ENCODE assay signal across 14 cellular contexts in genomic region chr11:119091083-119091650, GRCh38. TPM values are rescaled to one million over a fixed set of nuclear protein-coding genes. Genes with fewer than 3 reads are reported as not detected.
A peak's percentile ranks its signal among the peaks of the same experiment; 100 is the strongest.
DNase-seq lines count a peak whose midpoint lies in the region; ATAC-seq, FAIRE-seq and TF ChIP-seq lines count a peak whose summit lies in the region.
"Had no signal": no experiment of that assay in that cellular context is flagged by ENCODE, and none has a peak within 500 bp of the region (broad histone marks: within the 10 kb centered on the region; RNA-seq: fewer than 3 reads in every experiment).

No MANE protein-coding gene starts in this region.

- H4K20me1 ChIP-seq in SK-N-SH (ENCODE audit: insufficient read depth), result peaks cover 31% of the 10 kb centered on the region

- peak overlapping the region; percentile 52 for H3K27ac Mint-ChIP-seq in glutamatergic neuron (ENCODE audit: unreplicated experiment)

- POLR2A ChIA-PET in SK-N-SH (lab: Yijun Ruan, JAX), result no interaction called here

- H3K9me2 ChIP-seq in SK-N-SH, result no peaks in the 10 kb centered on the region

- DNase-seq in SK-N-SH, result no peak
- peak; percentile 42 for DNase-seq in NCI-H69 (lab: John Stamatoyannopoulos, UW)
- no peak for DNase-seq in glutamatergic neuron
- DNase-seq in small intestine, result no peak
- DNase-seq in hepatic stellate cell (ENCODE audit: low spot score), result no peak
- DNase-seq: effector memory CD8-positive, alpha-beta T cell; left colon; NCI-H2171 treated with DMSO at 0.1 percent for 48 hours; transverse colon had no signal

- H3K27me3 ChIP-seq in SK-N-SH (ENCODE audit: insufficient read depth), result no peaks in the 10 kb centered on the region
- no peaks in the 10 kb centered on the region for H3K27me3 ChIP-seq in small intestine (ENCODE audit: control insufficient read depth in 2 of 2, insufficient read depth in 2 of 2, low read length in 2 of 2)
- H3K27me3 ChIP-seq: transverse colon had no signal

- TF ChIP-seq EP300 in SK-N-SH (IDR thresholded peaks at IDR 0.05; ENCODE audit: borderline replicate concordance in 1 of 2, low read depth in 1 of 2, low read length in 1 of 2), result no peak

- peaks cover 34% of the 10 kb centered on the region for H3F3A ChIP-seq in SK-N-SH (replicated peaks; ENCODE audit: insufficient read depth)

- H3K9me3 ChIP-seq in SK-N-SH (no peaks in the 10 kb centered on the region), small intestine (ENCODE audit: control insufficient read depth, low read depth) (no peaks in the 10 kb centered on the region)
- H3K9me3 ChIP-seq: transverse colon had no signal

- peaks cover 32 to 39% of the 10 kb centered on the region in 2 experiments for H3K36me3 ChIP-seq in SK-N-SH (replicated peaks in 1 of 2; ENCODE audit: control insufficient read depth in 1 of 2, insufficient read depth in 2 of 2, low read length in 1 of 2)
- H3K36me3 ChIP-seq in small intestine (ENCODE audit: control insufficient read depth in 2 of 2, insufficient read depth in 2 of 2, low read length in 2 of 2), result peaks cover 0 to 3% of the 10 kb centered on the region in 2 donors
- H3K36me3 ChIP-seq: transverse colon had no signal

- TF ChIP-seq RAD21 in SK-N-SH (IDR thresholded peaks at IDR 0.05; ENCODE audit: low read length), result no peak

- TF ChIP-seq CTCF in SK-N-SH (IDR thresholded peaks at IDR 0.05), result no peak
- no peak for TF ChIP-seq CTCF in glutamatergic neuron (IDR thresholded peaks at IDR 0.05; ENCODE audit: partially characterized antibody, unreplicated experiment)

- H3K79me2 ChIP-seq in SK-N-SH (ENCODE audit: insufficient read depth), result peaks cover 48% of the 10 kb centered on the region

- peaks cover 6% of the 10 kb centered on the region for H3K27me3 Mint-ChIP-seq in glutamatergic neuron (ENCODE audit: unreplicated experiment)
- H3K27me3 Mint-ChIP-seq: effector memory CD8-positive, alpha-beta T cell had no signal

- no peak overlapping the region for H3K4me3 ChIP-seq in SK-N-SH (ENCODE audit: low read depth in 2 of 2, low read length in 1 of 2)
- H3K4me3 ChIP-seq in small intestine (ENCODE audit: low read depth in 1 of 2, low read length in 2 of 2), result no peak overlapping the region
- H3K4me3 ChIP-seq: transverse colon had no signal

- no peak for FAIRE-seq in small intestine (lab: Jason Lieb, UNC)
- FAIRE-seq: GM18507, RCC 7860, TTC549 had no signal

- CTCF ChIA-PET in SK-N-SH (lab: Yijun Ruan, JAX), result interaction anchor here (0.6 to 1.3 kb wide), 4 partner anchors 9 to 432 kb away, joined by 3 to 4 read pairs (median 3); partner anchors contain the start of gene DPAGT1

- peak overlapping the region in 1 of 2 experiments; percentile 36; a peak in 2 of 4 replicates for H3K27ac ChIP-seq in SK-N-SH (ENCODE audit: low read depth in 2 of 2, low read length in 1 of 2)
- no peak overlapping the region for H3K27ac ChIP-seq in small intestine (ENCODE audit: low read depth in 1 of 2, low read length in 1 of 2)
- H3K27ac ChIP-seq: transverse colon had no signal

- no peaks in the 10 kb centered on the region for H3K36me3 Mint-ChIP-seq in glutamatergic neuron (ENCODE audit: unreplicated experiment)

- peaks cover 11% of the 10 kb centered on the region for H3K4me1 Mint-ChIP-seq in glutamatergic neuron (ENCODE audit: low read depth, unreplicated experiment)

- ATAC-seq in SK-N-SH treated with all-trans-retinoic acid at 6 μM for 48 hours, result no peak
- ATAC-seq: effector memory CD8-positive, alpha-beta T cell; left colon; naive thymus-derived CD4-positive, alpha-beta T cell had no signal

- no peak overlapping the region for H2AFZ ChIP-seq in SK-N-SH (ENCODE audit: low read depth)

- H3K4me1 ChIP-seq in SK-N-SH (ENCODE audit: control insufficient read depth in 1 of 2, insufficient read depth in 2 of 2, low read depth in 1 of 2, low read length in 1 of 2), result peaks cover 22 to 23% of the 10 kb centered on the region in 2 experiments; a peak in 2 of 4 replicates
- H3K4me1 ChIP-seq in small intestine (ENCODE audit: control insufficient read depth in 2 of 2, insufficient read depth in 1 of 2, low read depth in 1 of 2, low read length in 1 of 2), result peaks cover 2% of the 10 kb centered on the region in 2 donors

- H3K4me3 Mint-ChIP-seq in glutamatergic neuron (ENCODE audit: unreplicated experiment), result no peak overlapping the region
- H3K4me3 Mint-ChIP-seq: effector memory CD8-positive, alpha-beta T cell had no signal

- peaks cover 9% of the 10 kb centered on the region for H3K9me3 Mint-ChIP-seq in glutamatergic neuron (ENCODE audit: unreplicated experiment)
- H3K9me3 Mint-ChIP-seq: effector memory CD8-positive, alpha-beta T cell had no signal

- H3K9ac ChIP-seq in SK-N-SH, result no peak overlapping the region

- no peak overlapping the region for H3K4me2 ChIP-seq in SK-N-SH

- WGBS in SK-N-SH (ENCODE audit: low lambda C conversion rate), result 87% methylated on average over 10 of the region's 11 CpGs
- WGBS in small intestine, 3 donors, result 76 to 82% (median 80%) methylated on average over 11 of the region's 11 CpGs

TF ChIP-seq in SK-N-SH, 30 proteins besides CTCF, POLR2A, EP300 and RAD21:
- TF ChIP-seq JUND (IDR thresholded peaks at IDR 0.05), result 0 out of 2 replicates have a peak, but pooled peaks have one; percentile 4
- TF ChIP-seq MXI1 (IDR thresholded peaks at IDR 0.05; ENCODE audit: low read depth, low read length), result no peak

TF ChIP-seq in SK-N-SH treated with all-trans-retinoic acid at 6 μM for 48 hours, 23 proteins besides CTCF, POLR2A, EP300 and RAD21:
- no peak for TF ChIP-seq ZNF70 (CRISPR knock-in tag; IDR thresholded peaks at IDR 0.05)
- TF ChIP-seq POU6F1 (CRISPR knock-in tag; IDR thresholded peaks at IDR 0.05; ENCODE audit: borderline replicate concordance, low read depth), result no peak
- TF ChIP-seq GLIS3 (CRISPR knock-in tag; IDR thresholded peaks at IDR 0.05), result no peak
- TF ChIP-seq TCF4 (CRISPR knock-in tag; IDR thresholded peaks at IDR 0.05; ENCODE audit: borderline replicate concordance), result no peak
- no peak for TF ChIP-seq CSDC2 (CRISPR knock-in tag; IDR thresholded peaks at IDR 0.05)
- no peak for TF ChIP-seq ARNTL (CRISPR knock-in tag; IDR thresholded peaks at IDR 0.05; ENCODE audit: borderline replicate concordance, low read depth)
- no peak for TF ChIP-seq CSRNP3 (CRISPR knock-in tag; IDR thresholded peaks at IDR 0.05)
- no peak for TF ChIP-seq OSR1 (CRISPR knock-in tag; IDR thresholded peaks at IDR 0.05)
TF ChIP-seq in SK-N-SH treated with all-trans-retinoic acid at 6 μM for 48 hours: peak in this region for 0.

RNA-seq across cellular contexts. Expression of gene HMBS, which starts 6.5 kb away (rescaled TPM):
- 69.4 and 77.4 TPM in 2 replicates for polyA plus RNA-seq in SK-N-SH (2012; rRNA removed)
- polyA plus RNA-seq in SK-N-SH (2012; cell fraction: cytosol; rRNA removed), result 38.8 and 60.3 TPM in 2 replicates
- polyA plus RNA-seq in SK-N-SH (2012; cell fraction: nucleus; rRNA removed), result 116 and 126 TPM in 2 replicates
- total RNA-seq in glutamatergic neuron (ENCODE audit: unreplicated experiment), result 30.4 TPM
- 10 to 100 TPM; 19.5 to 45.3 (median 21.5) TPM for polyA plus RNA-seq in small intestine

RNA-seq across cellular contexts. Expression of gene DPAGT1, which starts 10.5 kb away (rescaled TPM):
- 99.5 and 128 TPM in 2 replicates for polyA plus RNA-seq in SK-N-SH (2012; rRNA removed)
- polyA plus RNA-seq in SK-N-SH (2012; cell fraction: cytosol; rRNA removed), result 68.0 and 70.3 TPM in 2 replicates
- polyA plus RNA-seq in SK-N-SH (2012; cell fraction: nucleus; rRNA removed), result 182 and 268 TPM in 2 replicates
- total RNA-seq in glutamatergic neuron (ENCODE audit: unreplicated experiment), result 36.1 TPM
- 10 to 100 TPM; 10.8 to 51.2 (median 12.5) TPM for polyA plus RNA-seq in small intestine

RNA-seq across cellular contexts. Expression of gene C2CD2L, which starts 16.0 kb away (rescaled TPM):
- polyA plus RNA-seq in SK-N-SH (2012; rRNA removed), result 7.6 and 8.6 TPM in 2 replicates
- polyA plus RNA-seq in SK-N-SH (2012; cell fraction: cytosol; rRNA removed), result 3.5 and 5.3 TPM in 2 replicates
- 27.1 and 27.9 TPM in 2 replicates for polyA plus RNA-seq in SK-N-SH (2012; cell fraction: nucleus; rRNA removed)
- total RNA-seq in glutamatergic neuron (ENCODE audit: unreplicated experiment), result 32.8 TPM
- polyA plus RNA-seq in small intestine, result 10 to 100 TPM; 14.9 to 21.7 (median 19.2) TPM

RNA-seq across cellular contexts. Expression of gene VPS11, which starts 23.5 kb away (rescaled TPM):
- polyA plus RNA-seq in SK-N-SH (2012; rRNA removed), result 13.8 and 14.8 TPM in 2 replicates
- polyA plus RNA-seq in SK-N-SH (2012; cell fraction: cytosol; rRNA removed), result 8.9 and 11.4 TPM in 2 replicates
- 39.6 and 51.2 TPM in 2 replicates for polyA plus RNA-seq in SK-N-SH (2012; cell fraction: nucleus; rRNA removed)
- total RNA-seq in glutamatergic neuron (ENCODE audit: unreplicated experiment), result 32.7 TPM
- 10 to 100 TPM; 26.0 to 56.4 (median 33.5) TPM for polyA plus RNA-seq in small intestine

RNA-seq across cellular contexts. Expression of gene HINFP, which starts 30.2 kb away (rescaled TPM):
- polyA plus RNA-seq in SK-N-SH (2012; rRNA removed) (21.8 and 36.1 TPM in 2 replicates), small intestine (10 to 100 TPM; 12.3 to 24.4 (median 14.3) TPM)
- polyA plus RNA-seq in SK-N-SH (2012; cell fraction: cytosol; rRNA removed), result 10.6 and 14.6 TPM in 2 replicates
- polyA plus RNA-seq in SK-N-SH (2012; cell fraction: nucleus; rRNA removed), result 113 and 143 TPM in 2 replicates
- total RNA-seq in glutamatergic neuron (ENCODE audit: unreplicated experiment), result 58.1 TPM
